13 cellular contexts compared by ENCODE assay signal in the genomic region with DNA sequence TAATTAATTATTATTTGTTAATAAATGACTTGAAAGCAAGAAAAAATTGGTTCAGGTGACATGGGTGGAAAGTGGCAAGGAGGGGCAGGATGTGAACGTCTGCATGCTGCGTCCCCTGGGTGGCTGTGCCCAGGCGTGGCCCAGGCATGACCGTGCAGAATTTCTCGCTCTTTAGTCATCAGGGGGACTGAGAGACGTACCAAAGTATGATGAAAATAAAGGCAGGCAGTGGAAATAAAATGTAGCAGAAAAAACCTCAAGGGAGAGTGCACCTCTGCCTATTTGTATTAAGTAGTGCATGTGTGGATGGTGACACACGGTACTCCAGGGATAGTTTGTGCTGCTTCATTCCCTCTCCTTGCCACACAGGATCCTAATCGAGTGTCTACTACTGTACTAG.
DNase-seq lines count a peak whose midpoint lies in the region; ATAC-seq and TF ChIP-seq lines count a peak whose summit lies in the region.
"Had no signal": no experiment of that assay in that cellular context is flagged by ENCODE, and none has a peak within 500 bp of the region (broad histone marks: within the 10 kb centered on the region; RNA-seq: fewer than 3 reads in every experiment).

No MANE protein-coding gene starts in this region.

- in situ Hi-C loops in GM23248 (cut with MboI) = no loop called here

- DNase-seq in GM23248 = peak; percentile 56
- peak; percentile 98 for DNase-seq in PC-3
- DNase-seq in dedifferentiated amniotic fluid mesenchymal stem cell (ENCODE audit: extremely low spot score) = peak; percentile 25
- no peak for DNase-seq in nephron progenitor cell
- no peak for DNase-seq in NCI-H1092 treated with DMSO at 0.1 percent for 48 hours (lab: John Stamatoyannopoulos, UW)
- DNase-seq in activated CD8-positive, alpha-beta memory T cell treated with anti-CD3 and anti-CD28 coated beads, Interleukin-2, amount 50 U/mL, for 4 hours = no peak
- no peak for DNase-seq in activated CD4-positive, alpha-beta T cell treated with anti-CD3 and anti-CD28 coated beads, Interleukin-2, amount 50 U/mL, for 4 hours
- no peak for DNase-seq in NCI-H524 (lab: John Stamatoyannopoulos, UW)
- DNase-seq: anterior cingulate cortex, islet precursor cell, NCI-H1436 treated with DMSO at 0.1 percent for 48 hours had no signal

- H3K9me3 ChIP-seq in GM23248 (ENCODE audit: low read depth) (no peaks in the 10 kb centered on the region), PC-3 (ENCODE audit: low read length) (no peaks in the 10 kb centered on the region)

- no peaks in the 10 kb centered on the region for H3K27me3 Mint-ChIP-seq in nephron progenitor cell (ENCODE audit: low read depth, poor library complexity)

- H4K20me1 ChIP-seq in GM23248 (ENCODE audit: insufficient read depth) (no peaks in the 10 kb centered on the region), PC-3 (ENCODE audit: low read length) (no peaks in the 10 kb centered on the region)

- peak overlapping the region; percentile 10 for H3K27ac Mint-ChIP-seq in nephron progenitor cell
- H3K27ac Mint-ChIP-seq: nephron had no signal

- H3K27ac ChIP-seq in GM23248 (0 out of 2 replicates have a peak overlapping the region, but pooled peaks have one; percentile 27), PC-3 (ENCODE audit: low read length) (peak overlapping the region; percentile 76)

- no peaks in the 10 kb centered on the region for H3K4me1 ChIP-seq in GM23248 (ENCODE audit: insufficient read depth)
- H3K4me1 ChIP-seq in PC-3 (ENCODE audit: insufficient read depth, low read length) = peaks cover 15% of the 10 kb centered on the region

- POLR2A ChIA-PET in PC-3 (lab: Charles Lee; ENCODE audit: unreplicated experiment) = no interaction called here

- intact Hi-C loops in PC-3 (cut with micrococcal nuclease) = no loop called here

- 0 out of 2 replicates have a peak overlapping the region, but pooled peaks have one; percentile 3 for H3K9ac ChIP-seq in GM23248
- H3K9ac ChIP-seq in PC-3 (ENCODE audit: low read length) = peak overlapping the region; percentile 23

- H3K36me3 ChIP-seq in GM23248 (ENCODE audit: low read depth) (no peaks in the 10 kb centered on the region), PC-3 (ENCODE audit: low read depth, low read length) (peaks cover 5% of the 10 kb centered on the region; the same call in 1 of the 2 replicates)

- WGBS in GM23248 (ENCODE audit: low coverage in 1 of 2, low lambda C conversion rate in 2 of 2, missing lambda C conversion rate in 2 of 2), 2 experiments = 67 to 69% methylated on average over 8 of the region's 8 CpGs

- H3K27me3 ChIP-seq in GM23248 (replicated peaks; ENCODE audit: insufficient read depth) (no peaks in the 10 kb centered on the region), PC-3 (ENCODE audit: low read length) (no peaks in the 10 kb centered on the region)

- no peaks in the 10 kb centered on the region for H3F3A ChIP-seq in GM23248 (ENCODE audit: insufficient read depth)
- H3F3A ChIP-seq in PC-3 (ENCODE audit: low read length, unreplicated experiment) = no peaks in the 10 kb centered on the region

- H3K4me3 Mint-ChIP-seq in nephron progenitor cell = no peak overlapping the region
- H3K4me3 Mint-ChIP-seq: nephron had no signal

- H3K79me2 ChIP-seq in GM23248 (ENCODE audit: insufficient read depth) (no peaks in the 10 kb centered on the region), PC-3 (ENCODE audit: low read length) (no peaks in the 10 kb centered on the region)

- peak; percentile 99 for ATAC-seq in PC-3
- ATAC-seq: GM12878 had no signal

- peaks cover 44% of the 10 kb centered on the region for H3K36me3 Mint-ChIP-seq in nephron progenitor cell (ENCODE audit: low read depth)

- no peak overlapping the region for H3K4me2 ChIP-seq in GM23248 (ENCODE audit: unreplicated experiment)
- peak overlapping the region; percentile 8 for H3K4me2 ChIP-seq in PC-3 (ENCODE audit: low read length)

- H3K4me1 Mint-ChIP-seq in nephron progenitor cell = peaks cover 10% of the 10 kb centered on the region
- H3K4me1 Mint-ChIP-seq: nephron had no signal

- no TSS peak for BruUV-seq in PC-3 (replicated peaks; lab: Mats Ljungman, UMichigan)

- CTCF ChIA-PET in PC-3 (lab: Charles Lee) = no interaction called here

- H2AFZ ChIP-seq in GM23248 = no peak overlapping the region
- no peak overlapping the region for H2AFZ ChIP-seq in PC-3 (ENCODE audit: low read length)

- no peak for TF ChIP-seq CTCF in PC-3 (conservative IDR thresholded peaks at IDR 0.05; ENCODE audit: low read depth, low read length)
- no peak for TF ChIP-seq CTCF in nephron progenitor cell (IDR thresholded peaks at IDR 0.05)

- no peaks in the 10 kb centered on the region for H3K9me3 Mint-ChIP-seq in nephron progenitor cell
- H3K9me3 Mint-ChIP-seq: nephron had no signal

- H3K9me2 ChIP-seq in GM23248 (ENCODE audit: insufficient read depth) (no peaks in the 10 kb centered on the region), PC-3 (replicated peaks; ENCODE audit: low read length) (no peaks in the 10 kb centered on the region)

- H3K4me3 ChIP-seq in GM23248 = no peak overlapping the region
- H3K4me3 ChIP-seq in PC-3 (ENCODE audit: low read length) = no peak overlapping the region
- H3K4me3 ChIP-seq: GM12878 had no signal

Comparison
In these comparisons a context has a peak if more than half of its experiments do, and no peak if none do; other contexts are left out.
1. DNase-seq: peak in GM23248 (single experiment), PC-3 (single experiment) and dedifferentiated amniotic fluid mesenchymal stem cell (single experiment); none in nephron progenitor cell (single experiment), NCI-H1092 treated with DMSO at 0.1 percent for 48 hours (single experiment), activated CD8-positive, alpha-beta memory T cell treated with anti-CD3 and anti-CD28 coated beads, Interleukin-2, amount 50 U/mL, for 4 hours (single experiment), activated CD4-positive, alpha-beta T cell treated with anti-CD3 and anti-CD28 coated beads, Interleukin-2, amount 50 U/mL, for 4 hours (0 of 2) and NCI-H524 (0 of 2).